ENCODE assay signal across 24 cellular contexts in genomic region chr6:14423330-14423729, GRCh38.
DNase-seq lines count a peak whose midpoint lies in the region; ATAC-seq, FAIRE-seq and TF ChIP-seq lines count a peak whose summit lies in the region.
"Had no signal": no experiment of that assay in that cellular context is flagged by ENCODE, and none has a peak within 500 bp of the region (broad histone marks: within the 10 kb centered on the region; RNA-seq: fewer than 3 reads in every experiment).

No MANE protein-coding gene starts in this region.

- in situ Hi-C loops in HepG2 (cut with HindIII; ENCODE audit: extremely low pct_ligation_motif_present, low pct_unique_long_range_greater_than_20kb) = no loop called here

- H2BK120ac ChIP-seq in mesenchymal stem cell (ENCODE audit: low read depth, low read length) = no peak overlapping the region

- BruUV-seq in HepG2 (replicated peaks; lab: Mats Ljungman, UMichigan) = no TSS peak

- no peak overlapping the region for H3K27ac ChIP-seq in right lobe of liver
- H3K27ac ChIP-seq in HepG2 (ENCODE audit: extremely low read length, insufficient read depth, low read length) = no peak overlapping the region
- H3K27ac ChIP-seq in mesenchymal stem cell (ENCODE audit: low read length, poor library complexity, severe bottlenecking) = no peak overlapping the region
- H3K27ac ChIP-seq: SJCRH30, spleen had no signal

- no peak overlapping the region for H3K4me3 ChIP-seq in right lobe of liver
- H3K4me3 ChIP-seq in HepG2 (replicated peaks in 1 of 3; ENCODE audit: insufficient read depth in 1 of 3, low read depth in 2 of 3, low read length in 3 of 3) = no peak overlapping the region
- H3K4me3 ChIP-seq in mesenchymal stem cell (ENCODE audit: insufficient read depth in 1 of 2, low read depth in 1 of 2, low read length in 2 of 2) = no peak overlapping the region
- H3K4me3 ChIP-seq: SJCRH30, spleen had no signal

- no peaks in the 10 kb centered on the region for H4K20me1 ChIP-seq in HepG2 (ENCODE audit: insufficient read depth, low read length)

- H3K4me2 ChIP-seq in HepG2 (ENCODE audit: low read depth, low read length) (no peak overlapping the region), mesenchymal stem cell (ENCODE audit: low read length, poor library complexity, severe bottlenecking) (no peak overlapping the region)

- no peak for TF ChIP-seq POLR2A in right lobe of liver (IDR thresholded peaks at IDR 0.05)
- no peak for TF ChIP-seq POLR2A in HepG2 (IDR thresholded peaks at IDR 0.05; ENCODE audit: insufficient read depth in 1 of 2, low read depth in 2 of 2, low read length in 2 of 2)

- H4K8ac ChIP-seq in mesenchymal stem cell (ENCODE audit: low read length) = no peak overlapping the region

- H4K91ac ChIP-seq in mesenchymal stem cell (ENCODE audit: low read length) = no peak overlapping the region

- no peak overlapping the region for H3K4ac ChIP-seq in mesenchymal stem cell (ENCODE audit: low read depth in 1 of 2, low read length in 2 of 2)

- POLR2A ChIA-PET in HepG2 (lab: Yijun Ruan, JAX) = no interaction called here

- CTCF ChIA-PET in HepG2 (lab: Yijun Ruan, JAX; ENCODE audit: low intra/inter-chr PET ratio, low total read pairs) = no interaction called here

- no peak overlapping the region for H3K14ac ChIP-seq in mesenchymal stem cell (ENCODE audit: low read length in 2 of 2)

- no peak overlapping the region for H3K18ac ChIP-seq in mesenchymal stem cell (ENCODE audit: low read depth in 1 of 2, low read length in 2 of 2)

- no peak for TF ChIP-seq RAD21 in HepG2 (CRISPR knock-in tag; IDR thresholded peaks at IDR 0.05)

- H3K4me1 ChIP-seq in right lobe of liver (no peaks in the 10 kb centered on the region), HepG2 (ENCODE audit: insufficient read depth, low read length) (no peaks in the 10 kb centered on the region), mesenchymal stem cell (ENCODE audit: control insufficient read depth, insufficient read depth, low read depth, low read length) (no peaks in the 10 kb centered on the region)
- H3K4me1 ChIP-seq: SJCRH30 had no signal

- H2AFZ ChIP-seq in HepG2 (ENCODE audit: low read length) (no peak overlapping the region), mesenchymal stem cell (ENCODE audit: low read depth, low read length) (no peak overlapping the region)

- H3K36me3 ChIP-seq in right lobe of liver (no peaks in the 10 kb centered on the region), HepG2 (replicated peaks in 1 of 2; ENCODE audit: control insufficient read depth in 1 of 2, insufficient read depth in 2 of 2, low read length in 2 of 2) (no peaks in the 10 kb centered on the region), mesenchymal stem cell (ENCODE audit: control insufficient read depth in 1 of 2, insufficient read depth in 2 of 2, low read depth in 1 of 2, low read length in 2 of 2) (no peaks in the 10 kb centered on the region)
- H3K36me3 ChIP-seq: SJCRH30, spleen had no signal

- TF ChIP-seq EP300 in HepG2 (IDR thresholded peaks at IDR 0.05; ENCODE audit: low read depth in 2 of 2, low read length in 2 of 2) (no peak), HepG2 (CRISPR knock-in tag; IDR thresholded peaks at IDR 0.05; ENCODE audit: borderline replicate concordance) (no peak)

- no peak overlapping the region for H2BK15ac ChIP-seq in mesenchymal stem cell (ENCODE audit: low read depth, poor library complexity, severe bottlenecking)

- no peak overlapping the region for H2BK5ac ChIP-seq in mesenchymal stem cell (ENCODE audit: low read depth, low read length, poor library complexity, severe bottlenecking)

- TF ChIP-seq CTCF in right lobe of liver (IDR thresholded peaks at IDR 0.05) = no peak
- TF ChIP-seq CTCF in HepG2 (CRISPR knock-in tag; IDR thresholded peaks at IDR 0.05) = no peak

- no peak overlapping the region for H2AK5ac ChIP-seq in mesenchymal stem cell (ENCODE audit: low read length, severe bottlenecking)

- H2BK12ac ChIP-seq in mesenchymal stem cell (ENCODE audit: low read length in 2 of 2) = no peak overlapping the region

- FAIRE-seq in HepG2 (lab: Jason Lieb, UNC) = no peak
- FAIRE-seq: GM12891, keratinocyte had no signal

- H3K79me2 ChIP-seq in HepG2 (ENCODE audit: insufficient read depth, low read length) = no peaks in the 10 kb centered on the region

- no peak overlapping the region for H3K9ac ChIP-seq in HepG2 (ENCODE audit: insufficient read depth, low read depth, low read length)
- H3K9ac ChIP-seq in mesenchymal stem cell (ENCODE audit: low read length) = no peak overlapping the region

- intact Hi-C loops in right lobe of liver (cut with DNase I) (no loop called here), HepG2 (cut with micrococcal nuclease; ENCODE audit: unreplicated experiment) (no loop called here)

- no peaks in the 10 kb centered on the region for H3K9me3 ChIP-seq in right lobe of liver
- no peaks in the 10 kb centered on the region for H3K9me3 ChIP-seq in HepG2 (ENCODE audit: low read length)
- H3K9me3 ChIP-seq in mesenchymal stem cell (ENCODE audit: control insufficient read depth, low read length) = no peaks in the 10 kb centered on the region
- H3K9me3 ChIP-seq: SJCRH30, spleen had no signal

- no peaks in the 10 kb centered on the region for H3K79me1 ChIP-seq in mesenchymal stem cell (replicated peaks; ENCODE audit: low read length, poor library complexity, severe bottlenecking)

- ATAC-seq in right lobe of liver = peak in 3 of 4 donors; percentile 27 to 77 (median 53)
- ATAC-seq in HepG2 = no peak
- ATAC-seq in esophagus mucosa = peak; percentile 57
- no peak for ATAC-seq in HG03196 (IDR thresholded peaks at IDR 0.05; ENCODE audit: unreplicated experiment)
- ATAC-seq: natural killer cell treated with Interleukin-12 subunit alpha and Interleukin-12 subunit beta and Interleukin-15 and Interleukin-18, amount 100 ng/mL, for 72 hours; T-helper 17 cell had no signal

- DNase-seq in right lobe of liver = no peak
- DNase-seq in HepG2 (ENCODE audit: low spot score) = no peak
- peak; percentile 78 for DNase-seq in mesenchymal stem cell
- DNase-seq in C1 segment of cervical spinal cord (lab: John Stamatoyannopoulos, UW) = no peak
- no peak for DNase-seq in SHP77 (lab: John Stamatoyannopoulos, UW)
- DNase-seq in activated naive CD4-positive, alpha-beta T cell treated with anti-CD3 and anti-CD28 coated beads, Interleukin-2, amount 50 U/mL, for 16 hours = no peak
- DNase-seq: activated B cell treated with CpG ODN at 0.5 μM for 24 hours; activated effector memory CD4-positive, alpha-beta T cell treated with Interleukin-2 at 50 U/mL for 16 hours; amniotic stem cell; CD4-positive, alpha-beta memory T cell; cerebellar nuclear complex; effector memory CD4-positive, alpha-beta T cell; H9; Karpas-422; NCI-H1105 treated with DMSO at 0.1 percent for 48 hours; NCI-H526 treated with DMSO at 0.1 percent for 48 hours; SJCRH30; spleen; T-helper 17 cell had no signal

- H3K27me3 ChIP-seq in right lobe of liver (no peaks in the 10 kb centered on the region), HepG2 (ENCODE audit: control insufficient read depth in 1 of 2, insufficient read depth in 2 of 2, low read length in 2 of 2) (no peaks in the 10 kb centered on the region), mesenchymal stem cell (ENCODE audit: control insufficient read depth in 1 of 2, insufficient read depth in 1 of 2, low read length in 2 of 2) (no peaks in the 10 kb centered on the region)
- H3K27me3 ChIP-seq: SJCRH30, spleen had no signal

- H3K23ac ChIP-seq in mesenchymal stem cell (ENCODE audit: low read length in 2 of 2) = no peak overlapping the region

- 74% methylated on average over 5 of the region's 5 CpGs for WGBS in right lobe of liver (ENCODE audit: insufficient coverage, low coverage, low lambda C conversion rate, missing lambda C conversion rate)
- WGBS in HepG2 (ENCODE audit: low lambda C conversion rate) = 78% methylated on average over 5 of the region's 5 CpGs
- 66% methylated on average over 5 of the region's 5 CpGs for WGBS in mesenchymal stem cell

TF ChIP-seq in HepG2, 621 proteins besides CTCF, POLR2A, EP300 and RAD21:
- no peak for TF ChIP-seq ZNF446 (CRISPR knock-in tag; IDR thresholded peaks at IDR 0.05)
- no peak for TF ChIP-seq U2AF2 (IDR thresholded peaks at IDR 0.05; ENCODE audit: low read depth, low read length)

Comparison
In these comparisons a context has a peak if more than half of its experiments do, and no peak if none do; other contexts are left out.
1. ATAC-seq: peak in right lobe of liver (3 of 4) and esophagus mucosa (single experiment); none in HepG2 (single experiment) and HG03196 (single experiment).